8 cellular contexts compared by ENCODE assay signal in genomic region chr15:56243117-56243773, GRCh38. TPM values are rescaled to one million over a fixed set of nuclear protein-coding genes. Genes with fewer than 3 reads are reported as not detected.
DNase-seq lines count a peak whose midpoint lies in the region; FAIRE-seq and TF ChIP-seq lines count a peak whose summit lies in the region.

No MANE protein-coding gene starts in this region.

- H3K27ac ChIP-seq in endothelial cell of umbilical vein (ENCODE audit: insufficient read depth, low read depth, low read length) (peak overlapping the region; percentile 60), mesodermal cell (ENCODE audit: low read depth, low read length, severe bottlenecking) (peak overlapping the region; percentile 82)

- TF ChIP-seq POLR2A in endothelial cell of umbilical vein (IDR thresholded peaks at IDR 0.05; ENCODE audit: low read depth, low read length), result no peak

- BruUV-seq in endothelial cell of umbilical vein (replicated peaks; lab: Mats Ljungman, UMichigan), result no TSS peak

- peak overlapping the region; percentile 90 for H3K4me2 ChIP-seq in endothelial cell of umbilical vein (ENCODE audit: insufficient read depth, low read length)

- no peak for TF ChIP-seq CTCF in endothelial cell of umbilical vein (IDR thresholded peaks at IDR 0.05; ENCODE audit: extremely low read depth in 1 of 2, insufficient read depth in 1 of 2, low read depth in 1 of 2, low read length in 2 of 2)

- FAIRE-seq in endothelial cell of umbilical vein (lab: Jason Lieb, UNC), result no peak

- H3K79me2 ChIP-seq in endothelial cell of umbilical vein (ENCODE audit: control insufficient read depth, insufficient read depth, low read length), result peaks cover 48% of the 10 kb centered on the region

- H3K4me3 ChIP-seq in endothelial cell of umbilical vein (replicated peaks in 1 of 3; ENCODE audit: insufficient read depth in 1 of 3, low read depth in 1 of 3, low read length in 3 of 3) (peak overlapping the region; percentile 54 to 82 (median 64)), mesodermal cell (ENCODE audit: extremely low read depth, insufficient read depth, low read length, poor library complexity, severe bottlenecking) (peak overlapping the region; percentile 67)

- H3K9me3 ChIP-seq in endothelial cell of umbilical vein (replicated peaks; ENCODE audit: control insufficient read depth, insufficient read depth, low read length), result no peaks in the 10 kb centered on the region
- H3K9me3 ChIP-seq in mesodermal cell (ENCODE audit: control insufficient read depth, low read length), result no peaks in the 10 kb centered on the region

- H2AFZ ChIP-seq in endothelial cell of umbilical vein (ENCODE audit: low read depth, low read length), result peak overlapping the region; percentile 79

- H4K20me1 ChIP-seq in endothelial cell of umbilical vein (replicated peaks; ENCODE audit: control insufficient read depth, extremely low read depth, insufficient read depth, low read length), result no peaks in the 10 kb centered on the region

- H3K4me1 ChIP-seq in endothelial cell of umbilical vein (ENCODE audit: control insufficient read depth, extremely low read depth, insufficient read depth, low read length) (peaks cover 27% of the 10 kb centered on the region), mesodermal cell (ENCODE audit: control insufficient read depth, insufficient read depth, low read length, poor library complexity, severe bottlenecking) (peaks cover 3% of the 10 kb centered on the region)

- CTCF ChIA-PET in HEK293T (lab: Yijun Ruan, JAX) (no interaction called here), endothelial cell of umbilical vein (lab: Charles Lee) (interaction anchor here (1.1 kb wide), 1 partner anchor 249 kb away, joined by 4 read pairs; the partner anchor contains the start of gene NEDD4)

- DNase-seq in D341Med (ENCODE audit: low spot score), result peak; percentile 76
- peak; percentile 9 for DNase-seq in HEK293T (ENCODE audit: extremely low spot score)
- DNase-seq in NCI-H2171 treated with DMSO at 0.1 percent for 48 hours (lab: John Stamatoyannopoulos, UW), result peak; percentile 84
- peak; percentile 41 to 48 for DNase-seq in activated CD4-positive, alpha-beta T cell treated with anti-CD3 and anti-CD28 coated beads, Interleukin-2, amount 50 U/mL, for 48 hours
- DNase-seq in endothelial cell of umbilical vein (ENCODE audit: low read depth, low spot score), result peak; percentile 32
- DNase-seq in stimulated activated CD8-positive, alpha-beta memory T cell treated with anti-CD3 and anti-CD28 coated beads, Interleukin-4, amount 100 ng/mL, for 24 hours (ENCODE audit: low read depth), result peak; percentile 15
- no peak for DNase-seq in NCI-H2107 (lab: John Stamatoyannopoulos, UW)

- H3K36me3 ChIP-seq in endothelial cell of umbilical vein (ENCODE audit: control insufficient read depth in 2 of 2, extremely low read depth in 1 of 2, insufficient read depth in 2 of 2, low read length in 2 of 2) (no peaks in the 10 kb centered on the region), mesodermal cell (ENCODE audit: control insufficient read depth, insufficient read depth, low read length) (peaks cover 13% of the 10 kb centered on the region)

- peak overlapping the region; percentile 67 for H3K9ac ChIP-seq in endothelial cell of umbilical vein (replicated peaks; ENCODE audit: extremely low read depth, insufficient read depth, low read length)

- H3K9me1 ChIP-seq in endothelial cell of umbilical vein (replicated peaks; ENCODE audit: control insufficient read depth, extremely low read depth, insufficient read depth, low read length), result no peaks in the 10 kb centered on the region

- dilution Hi-C loops in endothelial cell of umbilical vein (cut with MboI; ENCODE audit: extremely low pct_ligation_motif_present, low sequenced_read_pairs), result no loop called here

- POLR2A ChIA-PET in HEK293T (lab: Yijun Ruan, JAX) (interaction anchor here (1.1 kb wide), 1 partner anchor 139 kb away, joined by 3 read pairs; no protein-coding TSS in a partner anchor), endothelial cell of umbilical vein (lab: Charles Lee) (interaction anchor here (0.6 kb wide), 1 partner anchor 1093 kb away, joined by 5 read pairs; no protein-coding TSS in a partner anchor)

- WGBS in mesodermal cell (ENCODE audit: insufficient coverage in 2 of 2), 2 experiments, result 0 to 1% methylated on average over 14 to 21 of the region's 39 CpGs

- H3K27me3 ChIP-seq in endothelial cell of umbilical vein (ENCODE audit: control insufficient read depth in 2 of 2, insufficient read depth in 2 of 2, low read length in 2 of 2), result no peaks in the 10 kb centered on the region

- intact Hi-C loops in endothelial cell of umbilical vein (cut with micrococcal nuclease), result loop anchor here (10.0 kb wide), 1 partner anchor 198 kb away; no protein-coding TSS in a partner anchor

TF ChIP-seq in HEK293T, 16 proteins besides CTCF, POLR2A, EP300 and RAD21:
- TF ChIP-seq CTBP1 (IDR thresholded peaks at IDR 0.05; ENCODE audit: borderline replicate concordance) (no peak), PKNOX1 (IDR thresholded peaks at IDR 0.05) (no peak), SP1 (IDR thresholded peaks at IDR 0.05) (no peak), FOXK2 (IDR thresholded peaks at IDR 0.05) (no peak), ARNT (IDR thresholded peaks at IDR 0.05) (no peak), TARDBP (IDR thresholded peaks at IDR 0.05) (no peak), FOXA1 (IDR thresholded peaks at IDR 0.05) (no peak), SUZ12 (IDR thresholded peaks at IDR 0.05) (no peak), LEF1 (IDR thresholded peaks at IDR 0.05; ENCODE audit: borderline replicate concordance) (no peak), ELF4 (IDR thresholded peaks at IDR 0.05) (no peak), L3MBTL2 (conservative IDR thresholded peaks at IDR 0.05) (no peak), NFRKB (IDR thresholded peaks at IDR 0.05) (no peak), ZNF384 (IDR thresholded peaks at IDR 0.05) (no peak), BHLHE40 (IDR thresholded peaks at IDR 0.05; ENCODE audit: borderline replicate concordance) (no peak)
TF ChIP-seq in HEK293T: peak in this region for 0.

TF ChIP-seq in endothelial cell of umbilical vein, 7 proteins besides CTCF, POLR2A, EP300 and RAD21:
- TF ChIP-seq GATA2 (IDR thresholded peaks at IDR 0.05; ENCODE audit: insufficient read depth, insufficient read length, low read depth, low read length) (no peak), FOS (IDR thresholded peaks at IDR 0.05; ENCODE audit: borderline replicate concordance, insufficient read depth, low read length) (no peak), JUN (IDR thresholded peaks at IDR 0.05; ENCODE audit: borderline replicate concordance, insufficient read depth, insufficient read length, low read depth) (no peak), MYC (IDR thresholded peaks at IDR 0.05; ENCODE audit: low read depth, low read length) (no peak), POLR2AphosphoS5 (IDR thresholded peaks at IDR 0.05; ENCODE audit: insufficient read depth, low read depth, low read length) (no peak), MAX (IDR thresholded peaks at IDR 0.05; ENCODE audit: insufficient read depth, insufficient read length) (no peak)

RNA-seq across cellular contexts. Expression of gene RFX7, which starts 0.4 kb away (rescaled TPM):
- total RNA-seq in endothelial cell of umbilical vein, result 23.0 and 25.9 TPM in 2 replicates
- polyA plus RNA-seq in endothelial cell of umbilical vein, result 5.7 and 6.3 TPM in 2 replicates
- 5.5 and 5.6 TPM in 2 replicates for polyA plus RNA-seq in endothelial cell of umbilical vein (2011; cell fraction: cytosol; rRNA removed)
- polyA plus RNA-seq in endothelial cell of umbilical vein (2011; cell fraction: nucleus; rRNA removed), result 18.8 and 22.1 TPM in 2 replicates
- 11.3 and 13.2 TPM in 2 replicates for polyA plus RNA-seq in endothelial cell of umbilical vein (2012)
- polyA minus RNA-seq in endothelial cell of umbilical vein, result 30.7 and 32.7 TPM in 2 replicates
- polyA minus RNA-seq in endothelial cell of umbilical vein (2011; cell fraction: cytosol; rRNA and poly(A)+ RNA removed), result 10.5 TPM
- polyA minus RNA-seq in endothelial cell of umbilical vein (2011; cell fraction: nucleus; rRNA and poly(A)+ RNA removed), result 21.7 and 34.6 TPM in 2 replicates
- 25.5 TPM for polyA plus RNA-seq in mesodermal cell (2013, experiment 1 of 2)
- polyA plus RNA-seq in mesodermal cell (2013, experiment 2 of 2), result 21.6 TPM
